6 cellular contexts compared by ENCODE assay signal in genomic region chr4:986428-986948, GRCh38. TPM values are rescaled to one million over a fixed set of nuclear protein-coding genes. Genes with fewer than 3 reads are reported as not detected.
DNase-seq lines count a peak whose midpoint lies in the region; ATAC-seq and TF ChIP-seq lines count a peak whose summit lies in the region.

No MANE protein-coding gene starts in this region.

- no peaks in the 10 kb centered on the region for H3K9me3 Mint-ChIP-seq in activated naive CD4-positive, alpha-beta T cell treated with anti-CD3 and anti-CD28 coated beads, Interleukin-2, amount 10 ng/mL, durations not matched to agents 7 days and 5 days
- H3K9me3 Mint-ChIP-seq in activated naive CD8-positive, alpha-beta T cell treated with anti-CD3 and anti-CD28 coated beads, Interleukin-2, amount 50 U/mL, for 24 hours = no peaks in the 10 kb centered on the region

- no peak for TF ChIP-seq CTCF in mucosa of descending colon (IDR thresholded peaks at IDR 0.05)

- intact Hi-C loops in mucosa of descending colon (cut with DNase I, micrococcal nuclease) = no loop called here

- peak overlapping the region; percentile 83 for H3K4me3 Mint-ChIP-seq in activated naive CD4-positive, alpha-beta T cell treated with anti-CD3 and anti-CD28 coated beads, Interleukin-2, amount 10 ng/mL, durations not matched to agents 7 days and 5 days
- H3K4me3 Mint-ChIP-seq in activated naive CD8-positive, alpha-beta T cell treated with anti-CD3 and anti-CD28 coated beads, Interleukin-2, amount 50 U/mL, for 24 hours = peak overlapping the region; percentile 86

- H3K27me3 Mint-ChIP-seq in activated naive CD4-positive, alpha-beta T cell treated with anti-CD3 and anti-CD28 coated beads, Interleukin-2, amount 10 ng/mL, durations not matched to agents 7 days and 5 days = no peaks in the 10 kb centered on the region
- no peaks in the 10 kb centered on the region for H3K27me3 Mint-ChIP-seq in activated naive CD8-positive, alpha-beta T cell treated with anti-CD3 and anti-CD28 coated beads, Interleukin-2, amount 50 U/mL, for 24 hours

- DNase-seq in activated naive CD4-positive, alpha-beta T cell treated with anti-CD3 and anti-CD28 coated beads, Interleukin-2, amount 10 ng/mL, durations not matched to agents 7 days and 5 days = no peak
- no peak for DNase-seq in activated naive CD4-positive, alpha-beta T cell treated with anti-CD3 and anti-CD28 coated beads, Interleukin-2, amount 50 U/mL, for 16 hours
- DNase-seq in activated naive CD8-positive, alpha-beta T cell treated with anti-CD3 and anti-CD28 coated beads, Interleukin-2, amount 50 U/mL, for 24 hours = no peak
- no peak for DNase-seq in mucosa of descending colon

- peak overlapping the region; percentile 40 for H3K4me3 ChIP-seq in mucosa of descending colon

- peaks cover 2% of the 10 kb centered on the region for H3K36me3 Mint-ChIP-seq in activated naive CD4-positive, alpha-beta T cell treated with anti-CD3 and anti-CD28 coated beads, Interleukin-2, amount 10 ng/mL, durations not matched to agents 7 days and 5 days
- no peaks in the 10 kb centered on the region for H3K36me3 Mint-ChIP-seq in activated naive CD8-positive, alpha-beta T cell treated with anti-CD3 and anti-CD28 coated beads, Interleukin-2, amount 50 U/mL, for 24 hours (ENCODE audit: low read depth)

- CTCF ChIA-PET in activated naive CD4-positive, alpha-beta T cell treated with anti-CD3 and anti-CD28 coated beads, Interleukin-2, amount 10 ng/mL, durations not matched to agents 7 days and 5 days (lab: Charles Lee) = interaction anchor here (1.2 to 2.2 kb wide), 3 partner anchors 202 to 245 kb away, joined by 3 to 18 read pairs (median 3); no protein-coding TSS in a partner anchor

- H3K4me1 ChIP-seq in mucosa of descending colon (ENCODE audit: low read depth) = peaks cover 19% of the 10 kb centered on the region

- H3K4me1 Mint-ChIP-seq in activated naive CD4-positive, alpha-beta T cell treated with anti-CD3 and anti-CD28 coated beads, Interleukin-2, amount 10 ng/mL, durations not matched to agents 7 days and 5 days = peaks cover 29% of the 10 kb centered on the region
- peaks cover 22% of the 10 kb centered on the region for H3K4me1 Mint-ChIP-seq in activated naive CD8-positive, alpha-beta T cell treated with anti-CD3 and anti-CD28 coated beads, Interleukin-2, amount 50 U/mL, for 24 hours

- H3K27ac Mint-ChIP-seq in activated naive CD4-positive, alpha-beta T cell treated with anti-CD3 and anti-CD28 coated beads, Interleukin-2, amount 10 ng/mL, durations not matched to agents 7 days and 5 days = peak overlapping the region; percentile 87
- peak overlapping the region; percentile 85 for H3K27ac Mint-ChIP-seq in activated naive CD8-positive, alpha-beta T cell treated with anti-CD3 and anti-CD28 coated beads, Interleukin-2, amount 50 U/mL, for 24 hours

- no peaks in the 10 kb centered on the region for H3K36me3 ChIP-seq in mucosa of descending colon (ENCODE audit: low read depth)

- no peaks in the 10 kb centered on the region for H3K9me3 ChIP-seq in mucosa of descending colon

- peak; percentile 9 for ATAC-seq in activated naive CD8-positive, alpha-beta T cell treated with anti-CD3 and anti-CD28 coated beads, Interleukin-2, amount 50 U/mL, for 24 hours
- ATAC-seq in mucosa of descending colon (peak; percentile 28), GM19463 (IDR thresholded peaks at IDR 0.05; ENCODE audit: unreplicated experiment) (no peak), HG03108 (IDR thresholded peaks at IDR 0.05; ENCODE audit: unreplicated experiment) (no peak)

RNA-seq across cellular contexts. Expression of gene IDUA, which starts 0.4 kb away (rescaled TPM):
- total RNA-seq in mucosa of descending colon = 10 to 100 TPM; 29.7 to 45.7 (median 33.4) TPM

RNA-seq across cellular contexts. Expression of gene SLC26A1, which starts 6.7 kb away (rescaled TPM):
- 1 to 10 TPM in 2 of 3 donors, under 1 TPM in 1; 0.85 to 2.8 (median 1.9) TPM for total RNA-seq in mucosa of descending colon

RNA-seq across cellular contexts. Expression of gene DGKQ, which starts 13.1 kb away (rescaled TPM):
- 10 to 100 TPM; 31.8 to 56.1 (median 41.7) TPM for total RNA-seq in mucosa of descending colon

RNA-seq across cellular contexts. Expression of gene FGFRL1, which starts 24.9 kb away (rescaled TPM):
- total RNA-seq in mucosa of descending colon = 10 to 100 TPM; 14.7 to 19.3 (median 16.9) TPM

RNA-seq across cellular contexts. Expression of gene TMEM175, which starts 54.2 kb away (rescaled TPM):
- total RNA-seq in mucosa of descending colon = 10 to 100 TPM; 30.1 to 39.0 (median 37.5) TPM

Comparison
In these comparisons a context has a peak if more than half of its experiments do, and no peak if none do; other contexts are left out.
1. ATAC-seq: peak in activated naive CD8-positive, alpha-beta T cell treated with anti-CD3 and anti-CD28 coated beads, Interleukin-2, amount 50 U/mL, for 24 hours (single experiment) and mucosa of descending colon (single experiment); none in GM19463 (single experiment) and HG03108 (single experiment).